In genomic region chr7:107414198-107414597, GRCh38 we compare ENCODE assay signal across 38 cellular contexts. TPM values are rescaled to one million over a fixed set of nuclear protein-coding genes. Genes with fewer than 3 reads are reported as not detected.
"Had no signal": no experiment of that assay in that cellular context is flagged by ENCODE, and none has a peak within 500 bp of the region (broad histone marks: within the 10 kb centered on the region; RNA-seq: fewer than 3 reads in every experiment).

No MANE protein-coding gene starts in this region.

- H3K4me3 ChIP-seq: MG63 had no signal

- H3K9me3 ChIP-seq: MG63 had no signal

- H3K4me2 ChIP-seq: KMS-11 had no signal

- H3K36me3 ChIP-seq: MG63 had no signal

- H3K9ac ChIP-seq: KMS-11 had no signal

- H3K27me3 ChIP-seq: MG63 had no signal

- DNase-seq: Karpas-422, Kasumi-1, KG1, MG63, MM.1S, MV-4-11, NCI-H1048, NCI-H1092, NCI-H1092 treated with DMSO at 0.1 percent for 48 hours, NCI-H1105, NCI-H1105 treated with DMSO at 0.1 percent for 48 hours, NCI-H1417, NCI-H1417 treated with DMSO at 0.1 percent for 48 hours, NCI-H1436, NCI-H1436 treated with DMSO at 0.1 percent for 48 hours, NCI-H146, NCI-H1694, NCI-H1694 treated with DMSO at 0.1 percent for 48 hours, NCI-H187, NCI-H187 treated with DMSO at 0.1 percent for 48 hours, NCI-H1930, NCI-H2029, NCI-H2029 treated with DMSO at 0.1 percent for 48 hours, NCI-H2081, NCI-H2081 treated with DMSO at 0.1 percent for 48 hours, NCI-H2107, NCI-H2171, NCI-H2171 treated with DMSO at 0.1 percent for 48 hours, NCI-H2227 treated with DMSO at 0.1 percent for 48 hours, NCI-H226, NCI-H345, NCI-H446, NCI-H446 treated with DMSO at 0.1 percent for 48 hours, NCI-H510A had no signal

- H3K27ac ChIP-seq: KMS-11 had no signal

RNA-seq across cellular contexts. Expression of gene GPR22, which starts 55.7 kb away (rescaled TPM):
- total RNA-seq: LHCN-M2, M059J, MCF 10A had no signal
